Comparison of ENCODE assay signal across 1 cellular context in the genomic region with DNA sequence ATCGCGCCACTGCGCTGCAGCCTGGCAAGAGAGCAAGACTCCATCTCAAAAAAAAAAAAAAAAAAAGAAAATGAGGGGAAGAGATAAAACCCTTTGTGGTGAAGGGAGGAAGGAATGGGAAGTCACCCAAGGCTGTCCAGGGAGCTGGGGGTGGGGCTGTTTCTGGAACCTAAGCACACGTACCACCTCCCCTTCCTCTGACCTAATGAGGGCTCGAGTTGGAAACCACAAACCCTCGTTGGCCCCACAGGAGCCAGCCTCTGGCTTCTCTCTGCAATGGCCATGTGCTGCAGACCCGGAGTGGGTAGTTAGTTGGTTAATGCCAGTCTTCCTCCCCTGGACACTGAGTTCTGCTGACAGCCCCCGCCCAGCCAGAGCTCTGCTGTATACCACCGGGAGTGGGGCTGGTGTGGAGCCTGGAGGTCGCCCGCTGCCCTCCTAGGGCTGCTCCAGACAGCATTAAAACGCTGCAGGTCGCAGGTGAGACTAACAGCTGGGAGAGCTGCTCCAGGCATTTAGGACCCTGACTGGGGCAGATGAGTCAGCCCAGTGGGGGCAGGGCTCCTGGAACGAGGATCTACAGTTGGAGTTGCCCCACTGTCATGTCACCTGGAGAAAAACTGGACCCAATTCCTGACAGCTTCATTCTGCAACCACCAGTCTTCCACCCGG.
TF ChIP-seq lines count a peak whose summit lies in the region.

A gene with protein sequence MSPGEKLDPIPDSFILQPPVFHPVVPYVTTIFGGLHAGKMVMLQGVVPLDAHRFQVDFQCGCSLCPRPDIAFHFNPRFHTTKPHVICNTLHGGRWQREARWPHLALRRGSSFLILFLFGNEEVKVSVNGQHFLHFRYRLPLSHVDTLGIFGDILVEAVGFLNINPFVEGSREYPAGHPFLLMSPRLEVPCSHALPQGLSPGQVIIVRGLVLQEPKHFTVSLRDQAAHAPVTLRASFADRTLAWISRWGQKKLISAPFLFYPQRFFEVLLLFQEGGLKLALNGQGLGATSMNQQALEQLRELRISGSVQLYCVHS (plus strand): TSS at position 228 of the 672 bp plus-strand sequence. CDS start 375 bp downstream, at position 603.

TF ChIP-seq in GM23338, 12 proteins besides CTCF, POLR2A, EP300 and RAD21:
- TF ChIP-seq, protein P1, sequence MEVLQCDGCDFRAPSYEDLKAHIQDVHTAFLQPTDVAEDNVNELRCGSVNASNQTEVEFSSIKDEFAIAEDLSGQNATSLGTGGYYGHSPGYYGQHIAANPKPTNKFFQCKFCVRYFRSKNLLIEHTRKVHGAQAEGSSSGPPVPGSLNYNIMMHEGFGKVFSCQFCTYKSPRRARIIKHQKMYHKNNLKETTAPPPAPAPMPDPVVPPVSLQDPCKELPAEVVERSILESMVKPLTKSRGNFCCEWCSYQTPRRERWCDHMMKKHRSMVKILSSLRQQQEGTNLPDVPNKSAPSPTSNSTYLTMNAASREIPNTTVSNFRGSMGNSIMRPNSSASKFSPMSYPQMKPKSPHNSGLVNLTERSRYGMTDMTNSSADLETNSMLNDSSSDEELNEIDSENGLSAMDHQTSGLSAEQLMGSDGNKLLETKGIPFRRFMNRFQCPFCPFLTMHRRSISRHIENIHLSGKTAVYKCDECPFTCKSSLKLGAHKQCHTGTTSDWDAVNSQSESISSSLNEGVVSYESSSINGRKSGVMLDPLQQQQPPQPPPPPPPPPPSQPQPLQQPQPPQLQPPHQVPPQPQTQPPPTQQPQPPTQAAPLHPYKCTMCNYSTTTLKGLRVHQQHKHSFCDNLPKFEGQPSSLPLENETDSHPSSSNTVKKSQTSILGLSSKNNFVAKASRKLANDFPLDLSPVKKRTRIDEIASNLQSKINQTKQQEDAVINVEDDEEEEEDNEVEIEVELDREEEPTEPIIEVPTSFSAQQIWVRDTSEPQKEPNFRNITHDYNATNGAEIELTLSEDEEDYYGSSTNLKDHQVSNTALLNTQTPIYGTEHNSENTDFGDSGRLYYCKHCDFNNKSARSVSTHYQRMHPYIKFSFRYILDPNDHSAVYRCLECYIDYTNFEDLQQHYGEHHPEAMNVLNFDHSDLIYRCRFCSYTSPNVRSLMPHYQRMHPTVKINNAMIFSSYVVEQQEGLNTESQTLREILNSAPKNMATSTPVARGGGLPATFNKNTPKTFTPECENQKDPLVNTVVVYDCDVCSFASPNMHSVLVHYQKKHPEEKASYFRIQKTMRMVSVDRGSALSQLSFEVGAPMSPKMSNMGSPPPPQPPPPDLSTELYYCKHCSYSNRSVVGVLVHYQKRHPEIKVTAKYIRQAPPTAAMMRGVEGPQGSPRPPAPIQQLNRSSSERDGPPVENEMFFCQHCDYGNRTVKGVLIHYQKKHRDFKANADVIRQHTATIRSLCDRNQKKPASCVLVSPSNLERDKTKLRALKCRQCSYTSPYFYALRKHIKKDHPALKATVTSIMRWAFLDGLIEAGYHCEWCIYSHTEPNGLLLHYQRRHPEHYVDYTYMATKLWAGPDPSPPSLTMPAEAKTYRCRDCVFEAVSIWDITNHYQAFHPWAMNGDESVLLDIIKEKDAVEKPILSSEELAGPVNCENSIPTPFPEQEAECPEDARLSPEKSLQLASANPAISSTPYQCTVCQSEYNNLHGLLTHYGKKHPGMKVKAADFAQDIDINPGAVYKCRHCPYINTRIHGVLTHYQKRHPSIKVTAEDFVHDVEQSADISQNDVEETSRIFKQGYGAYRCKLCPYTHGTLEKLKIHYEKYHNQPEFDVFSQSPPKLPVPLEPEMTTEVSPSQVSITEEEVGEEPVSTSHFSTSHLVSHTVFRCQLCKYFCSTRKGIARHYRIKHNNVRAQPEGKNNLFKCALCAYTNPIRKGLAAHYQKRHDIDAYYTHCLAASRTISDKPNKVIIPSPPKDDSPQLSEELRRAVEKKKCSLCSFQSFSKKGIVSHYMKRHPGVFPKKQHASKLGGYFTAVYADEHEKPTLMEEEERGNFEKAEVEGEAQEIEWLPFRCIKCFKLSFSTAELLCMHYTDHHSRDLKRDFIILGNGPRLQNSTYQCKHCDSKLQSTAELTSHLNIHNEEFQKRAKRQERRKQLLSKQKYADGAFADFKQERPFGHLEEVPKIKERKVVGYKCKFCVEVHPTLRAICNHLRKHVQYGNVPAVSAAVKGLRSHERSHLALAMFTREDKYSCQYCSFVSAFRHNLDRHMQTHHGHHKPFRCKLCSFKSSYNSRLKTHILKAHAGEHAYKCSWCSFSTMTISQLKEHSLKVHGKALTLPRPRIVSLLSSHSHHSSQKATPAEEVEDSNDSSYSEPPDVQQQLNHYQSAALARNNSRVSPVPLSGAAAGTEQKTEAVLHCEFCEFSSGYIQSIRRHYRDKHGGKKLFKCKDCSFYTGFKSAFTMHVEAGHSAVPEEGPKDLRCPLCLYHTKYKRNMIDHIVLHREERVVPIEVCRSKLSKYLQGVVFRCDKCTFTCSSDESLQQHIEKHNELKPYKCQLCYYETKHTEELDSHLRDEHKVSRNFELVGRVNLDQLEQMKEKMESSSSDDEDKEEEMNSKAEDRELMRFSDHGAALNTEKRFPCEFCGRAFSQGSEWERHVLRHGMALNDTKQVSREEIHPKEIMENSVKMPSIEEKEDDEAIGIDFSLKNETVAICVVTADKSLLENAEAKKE (CRISPR knock-in tag; IDR thresholded peaks at IDR 0.05), result no peak
- TF ChIP-seq CREB1 (CRISPR knock-in tag; IDR thresholded peaks at IDR 0.05; ENCODE audit: low read depth), result no peak
- no peak for TF ChIP-seq POLR2AphosphoS5 (IDR thresholded peaks at IDR 0.05; ENCODE audit: low read depth)
- TF ChIP-seq STAT1 (IDR thresholded peaks at IDR 0.05; ENCODE audit: unreplicated experiment), result no peak
- TF ChIP-seq EZH2 (IDR thresholded peaks at IDR 0.05; ENCODE audit: low read depth, unreplicated experiment), result no peak
- no peak for TF ChIP-seq JUNB (IDR thresholded peaks at IDR 0.05; ENCODE audit: unreplicated experiment)
- TF ChIP-seq, protein P2, sequence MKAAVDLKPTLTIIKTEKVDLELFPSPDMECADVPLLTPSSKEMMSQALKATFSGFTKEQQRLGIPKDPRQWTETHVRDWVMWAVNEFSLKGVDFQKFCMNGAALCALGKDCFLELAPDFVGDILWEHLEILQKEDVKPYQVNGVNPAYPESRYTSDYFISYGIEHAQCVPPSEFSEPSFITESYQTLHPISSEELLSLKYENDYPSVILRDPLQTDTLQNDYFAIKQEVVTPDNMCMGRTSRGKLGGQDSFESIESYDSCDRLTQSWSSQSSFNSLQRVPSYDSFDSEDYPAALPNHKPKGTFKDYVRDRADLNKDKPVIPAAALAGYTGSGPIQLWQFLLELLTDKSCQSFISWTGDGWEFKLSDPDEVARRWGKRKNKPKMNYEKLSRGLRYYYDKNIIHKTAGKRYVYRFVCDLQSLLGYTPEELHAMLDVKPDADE (IDR thresholded peaks at IDR 0.05), result no peak
- no peak for TF ChIP-seq EZH2phosphoT487 (IDR thresholded peaks at IDR 0.05; ENCODE audit: unreplicated experiment)
- no peak for TF ChIP-seq NANOG (IDR thresholded peaks at IDR 0.05; ENCODE audit: borderline replicate concordance)
- TF ChIP-seq ZNF331 (CRISPR knock-in tag; IDR thresholded peaks at IDR 0.05; ENCODE audit: low read depth), result no peak
- TF ChIP-seq ZNF114 (CRISPR knock-in tag; IDR thresholded peaks at IDR 0.05), result no peak
